25 cellular contexts compared by ENCODE assay signal in the genomic region with DNA sequence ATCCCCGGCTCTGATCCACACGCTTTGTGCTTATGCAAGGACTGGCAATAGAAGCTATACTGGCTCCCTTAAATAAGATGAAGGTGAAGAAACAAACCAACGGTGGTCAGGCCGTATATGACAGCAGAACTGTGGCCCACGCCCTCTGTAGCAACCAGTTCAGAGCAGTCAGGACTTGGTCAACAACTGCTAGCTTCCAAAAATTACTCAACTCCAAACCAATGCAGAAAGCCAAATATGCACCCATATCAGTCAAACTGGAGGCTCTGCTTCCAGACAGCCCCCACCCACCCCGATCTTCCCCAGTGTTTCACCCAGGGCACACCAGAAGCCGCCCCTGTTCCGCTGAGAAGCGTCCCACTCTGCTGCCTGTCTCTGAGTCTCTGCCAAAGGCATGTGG.
DNase-seq lines count a peak whose midpoint lies in the region; ATAC-seq and TF ChIP-seq lines count a peak whose summit lies in the region.
"Had no signal": no experiment of that assay in that cellular context is flagged by ENCODE, and none has a peak within 500 bp of the region (broad histone marks: within the 10 kb centered on the region; RNA-seq: fewer than 3 reads in every experiment).

No MANE protein-coding gene starts in this region.

- H3K9me3 ChIP-seq in right cardiac atrium (ENCODE audit: control insufficient read depth, low read length) = no peaks in the 10 kb centered on the region
- no peaks in the 10 kb centered on the region for H3K9me3 ChIP-seq in right atrium auricular region
- H3K9me3 ChIP-seq in gastroesophageal sphincter = no peaks in the 10 kb centered on the region
- no peaks in the 10 kb centered on the region for H3K9me3 ChIP-seq in upper lobe of right lung
- H3K9me3 ChIP-seq: BE2C, BLaER1 had no signal

- H3K4me1 ChIP-seq in right cardiac atrium (ENCODE audit: control insufficient read depth, insufficient read depth, low read length) (no peaks in the 10 kb centered on the region), right atrium auricular region (no peaks in the 10 kb centered on the region), gastroesophageal sphincter (no peaks in the 10 kb centered on the region), upper lobe of right lung (no peaks in the 10 kb centered on the region)
- H3K4me1 ChIP-seq: BE2C, BLaER1 had no signal

- H3K27me3 ChIP-seq in right cardiac atrium (ENCODE audit: control insufficient read depth, insufficient read depth) (no peaks in the 10 kb centered on the region), right atrium auricular region (no peaks in the 10 kb centered on the region), gastroesophageal sphincter (no peaks in the 10 kb centered on the region), upper lobe of right lung (no peaks in the 10 kb centered on the region)
- H3K27me3 ChIP-seq: BE2C, BLaER1 had no signal

- intact Hi-C loops in Right ventricle myocardium inferior (cut with DNase I) (no loop called here), Right ventricle myocardium superior (cut with DNase I) (no loop called here), right cardiac atrium (cut with DNase I) (no loop called here), upper lobe of right lung (cut with DNase I) (no loop called here)

- TF ChIP-seq CTCF in right atrium auricular region (IDR thresholded peaks at IDR 0.05) = no peak
- TF ChIP-seq CTCF in gastroesophageal sphincter (IDR thresholded peaks at IDR 0.05) = no peak
- no peak for TF ChIP-seq CTCF in upper lobe of right lung (IDR thresholded peaks at IDR 0.05)

- no peaks in the 10 kb centered on the region for H3K36me3 ChIP-seq in right atrium auricular region
- no peaks in the 10 kb centered on the region for H3K36me3 ChIP-seq in gastroesophageal sphincter
- H3K36me3 ChIP-seq in upper lobe of right lung = no peaks in the 10 kb centered on the region
- H3K36me3 ChIP-seq: BE2C, BLaER1 had no signal

- WGBS in right cardiac atrium = 67% methylated on average over 9 of the region's 9 CpGs
- 60 to 92% methylated on average over 1 to 4 of the region's 9 CpGs for WGBS in gastroesophageal sphincter (ENCODE audit: low coverage in 1 of 2), 2 donors

- DNase-seq in Right ventricle myocardium inferior (ENCODE audit: missing footprints) (no peak), Right ventricle myocardium superior (no peak), right cardiac atrium (peak; percentile 15 to 83 (median 74)), right atrium auricular region (ENCODE audit: low spot score) (no peak), upper lobe of right lung (no peak)
- DNase-seq: 8988T; ACHN; BE2C; C1 segment of cervical spinal cord; CD4-positive, alpha-beta memory T cell; CD4-positive, CD25-positive, alpha-beta regulatory T cell; CD8-positive, alpha-beta memory T cell; COR-L47; DMS 273 treated with DMSO at 0.1 percent for 48 hours; DMS153; DMS53; DMS79; DND-41; EL; GDM1 had no signal

- ATAC-seq in Right ventricle myocardium inferior (peak; percentile 56), Right ventricle myocardium superior (ENCODE audit: poor library complexity) (no peak), right cardiac atrium (peak; percentile 67 to 87), gastroesophageal sphincter (peak; percentile 58), upper lobe of right lung (peak; percentile 8), GM21447 (IDR thresholded peaks at IDR 0.05; ENCODE audit: unreplicated experiment) (no peak), GM19395 (IDR thresholded peaks at IDR 0.05; ENCODE audit: unreplicated experiment) (no peak)
- ATAC-seq: GM12878 had no signal

- no peak for TF ChIP-seq EP300 in gastroesophageal sphincter (IDR thresholded peaks at IDR 0.05)

- H3K4me3 ChIP-seq in right cardiac atrium (ENCODE audit: low read length) = no peak overlapping the region
- no peak overlapping the region for H3K4me3 ChIP-seq in right atrium auricular region
- H3K4me3 ChIP-seq in gastroesophageal sphincter = no peak overlapping the region
- no peak overlapping the region for H3K4me3 ChIP-seq in upper lobe of right lung
- H3K4me3 ChIP-seq: BLaER1, GM12878 had no signal

- no peak overlapping the region for H3K27ac ChIP-seq in right cardiac atrium (ENCODE audit: low read length)
- no peak overlapping the region for H3K27ac ChIP-seq in right atrium auricular region
- no peak overlapping the region for H3K27ac ChIP-seq in gastroesophageal sphincter
- no peak overlapping the region for H3K27ac ChIP-seq in upper lobe of right lung
- H3K27ac ChIP-seq: BLaER1 had no signal

- TF ChIP-seq POLR2A in gastroesophageal sphincter (IDR thresholded peaks at IDR 0.05) = no peak

Comparison
In these comparisons a context has a peak if more than half of its experiments do, and no peak if none do; other contexts are left out.
1. ATAC-seq: peak in Right ventricle myocardium inferior (single experiment), right cardiac atrium (2 of 2), gastroesophageal sphincter (single experiment) and upper lobe of right lung (single experiment); none in Right ventricle myocardium superior (single experiment), GM21447 (single experiment) and GM19395 (single experiment).
2. DNase-seq: peak in right cardiac atrium (3 of 3); none in Right ventricle myocardium inferior (single experiment), Right ventricle myocardium superior (single experiment), right atrium auricular region (single experiment) and upper lobe of right lung (single experiment).